In the genomic region with DNA sequence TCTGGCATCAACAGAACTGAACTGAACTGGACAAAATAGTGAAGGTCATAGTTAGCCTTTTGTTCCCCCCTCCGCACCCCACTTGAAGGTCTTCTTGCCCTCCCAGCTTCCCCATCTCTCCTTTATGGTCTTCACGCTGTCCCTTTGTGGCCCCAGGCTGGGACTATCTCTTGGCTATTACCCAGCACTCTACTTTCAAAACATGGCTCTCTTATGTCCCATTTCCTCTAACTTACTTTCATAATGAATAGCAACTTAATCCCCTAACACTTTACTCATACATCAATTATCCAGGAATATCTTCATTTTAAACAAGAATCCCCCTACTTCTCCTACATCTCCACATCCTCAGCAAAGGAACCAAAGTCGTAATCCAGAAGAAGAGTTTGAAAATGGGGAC, we compare ENCODE assay signal across 30 cellular contexts.
DNase-seq lines count a peak whose midpoint lies in the region; ATAC-seq and TF ChIP-seq lines count a peak whose summit lies in the region.
"Had no signal": no experiment of that assay in that cellular context is flagged by ENCODE, and none has a peak within 500 bp of the region (broad histone marks: within the 10 kb centered on the region; RNA-seq: fewer than 3 reads in every experiment).

No MANE protein-coding gene starts in this region.

- DNase-seq in medulla oblongata (ENCODE audit: extremely low spot score) (peak; percentile 21), ureter (ENCODE audit: low spot score) (no peak), UCSD-AML1 (lab: John Stamatoyannopoulos, UW; ENCODE audit: unreplicated experiment) (no peak), DMS153 treated with DMSO at 0.1 percent for 48 hours (lab: John Stamatoyannopoulos, UW; ENCODE audit: unreplicated experiment) (no peak)
- DNase-seq: ACHN; activated CD4-positive, alpha-beta T cell treated with anti-CD3 and anti-CD28 coated beads, Interleukin-2, amount 10 ng/mL, durations not matched to agents 7 days and 5 days; activated naive CD4-positive, alpha-beta T cell treated with anti-CD3 and anti-CD28 coated beads for 36 hours; activated T-cell treated with anti-CD3 and anti-CD28 coated beads, Interleukin-2, amount 50 U/mL, for 48 hours; amniotic stem cell; Caco-2; DMS79 treated with DMSO at 0.1 percent for 48 hours; effector CD8-positive, alpha-beta T cell; foreskin keratinocyte; HCEC 1CT; KG1; naive thymus-derived CD4-positive, alpha-beta T cell; NCI-H146; NCI-H2171; NCI-H524; nucleus accumbens; SJCRH30; small intestine; stimulated activated CD4-positive, alpha-beta T cell treated with anti-CD3 and anti-CD28 coated beads, Interleukin-1b, Interleukin-23, amount 100 ng/mL, for 48 hours; substantia nigra; T-cell; upper lobe of right lung had no signal

- no peak for TF ChIP-seq POLR2A in GM18505 (IDR thresholded peaks at IDR 0.05; ENCODE audit: borderline replicate concordance, extremely low read depth, insufficient read depth, insufficient read length)

- ATAC-seq in GM18505 (IDR thresholded peaks at IDR 0.05; ENCODE audit: unreplicated experiment): peak; percentile 51
- peak; percentile 45 for ATAC-seq in GM21717 (IDR thresholded peaks at IDR 0.05; ENCODE audit: unreplicated experiment)
- peak; percentile 35 for ATAC-seq in HG03432 (IDR thresholded peaks at IDR 0.05; ENCODE audit: unreplicated experiment)
- ATAC-seq in GM19351 (IDR thresholded peaks at IDR 0.05; ENCODE audit: unreplicated experiment): no peak
- ATAC-seq: foreskin keratinocyte; naive thymus-derived CD4-positive, alpha-beta T cell; T-cell; upper lobe of right lung had no signal
